1 cellular context compared by ENCODE assay signal in genomic region chr10:31318854-31319601, GRCh38.
A peak's percentile ranks its signal among the peaks of the same experiment; 100 is the strongest.
TF ChIP-seq lines count a peak whose summit lies in the region.

ZEB1 (plus strand) TSS chr10:31319216; CDS start chr10:31319235, 19 bp downstream.

TF ChIP-seq in HepG2, 621 proteins besides CTCF, POLR2A, EP300 and RAD21 (continued from another document and continues in another):
- TF ChIP-seq, protein P1, sequence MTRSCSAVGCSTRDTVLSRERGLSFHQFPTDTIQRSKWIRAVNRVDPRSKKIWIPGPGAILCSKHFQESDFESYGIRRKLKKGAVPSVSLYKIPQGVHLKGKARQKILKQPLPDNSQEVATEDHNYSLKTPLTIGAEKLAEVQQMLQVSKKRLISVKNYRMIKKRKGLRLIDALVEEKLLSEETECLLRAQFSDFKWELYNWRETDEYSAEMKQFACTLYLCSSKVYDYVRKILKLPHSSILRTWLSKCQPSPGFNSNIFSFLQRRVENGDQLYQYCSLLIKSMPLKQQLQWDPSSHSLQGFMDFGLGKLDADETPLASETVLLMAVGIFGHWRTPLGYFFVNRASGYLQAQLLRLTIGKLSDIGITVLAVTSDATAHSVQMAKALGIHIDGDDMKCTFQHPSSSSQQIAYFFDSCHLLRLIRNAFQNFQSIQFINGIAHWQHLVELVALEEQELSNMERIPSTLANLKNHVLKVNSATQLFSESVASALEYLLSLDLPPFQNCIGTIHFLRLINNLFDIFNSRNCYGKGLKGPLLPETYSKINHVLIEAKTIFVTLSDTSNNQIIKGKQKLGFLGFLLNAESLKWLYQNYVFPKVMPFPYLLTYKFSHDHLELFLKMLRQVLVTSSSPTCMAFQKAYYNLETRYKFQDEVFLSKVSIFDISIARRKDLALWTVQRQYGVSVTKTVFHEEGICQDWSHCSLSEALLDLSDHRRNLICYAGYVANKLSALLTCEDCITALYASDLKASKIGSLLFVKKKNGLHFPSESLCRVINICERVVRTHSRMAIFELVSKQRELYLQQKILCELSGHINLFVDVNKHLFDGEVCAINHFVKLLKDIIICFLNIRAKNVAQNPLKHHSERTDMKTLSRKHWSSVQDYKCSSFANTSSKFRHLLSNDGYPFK (CRISPR knock-in tag; IDR thresholded peaks at IDR 0.05; ENCODE audit: borderline replicate concordance), result 0 out of 2 replicates have a peak, but pooled peaks have one; percentile 72
- TF ChIP-seq BRCA1 (CRISPR knock-in tag; IDR thresholded peaks at IDR 0.05) (no peak), PHB2 (IDR thresholded peaks at IDR 0.05; ENCODE audit: partially characterized antibody) (no peak), GZF1 (CRISPR knock-in tag; IDR thresholded peaks at IDR 0.05) (peak; percentile 59; the same call in 1 of the 2 replicates), LCORL (IDR thresholded peaks at IDR 0.05) (no peak), LCORL (CRISPR knock-in tag; IDR thresholded peaks at IDR 0.05) (no peak; the same call in 1 of the 2 replicates), ZNF761 (CRISPR knock-in tag; conservative IDR thresholded peaks at IDR 0.05) (no peak), TEAD3 (CRISPR knock-in tag; optimal IDR thresholded peaks at IDR 0.05; ENCODE audit: borderline replicate concordance) (no peak), HMGA1 (CRISPR knock-in tag; conservative IDR thresholded peaks at IDR 0.05) (no peak), ZNF33A (CRISPR knock-in tag; IDR thresholded peaks at IDR 0.05; ENCODE audit: borderline replicate concordance) (no peak), ZNF703 (CRISPR knock-in tag; IDR thresholded peaks at IDR 0.05; ENCODE audit: borderline replicate concordance) (no peak), RFX3 (CRISPR knock-in tag; IDR thresholded peaks at IDR 0.05) (peak; percentile 86), JARID2 (CRISPR knock-in tag; IDR thresholded peaks at IDR 0.05; ENCODE audit: insufficient replicate concordance) (no peak), ZNF572 (CRISPR knock-in tag; IDR thresholded peaks at IDR 0.05) (no peak), BORCS8-MEF2B (CRISPR knock-in tag; IDR thresholded peaks at IDR 0.05) (no peak; the same call in 1 of the 2 replicates), MEIS1 (CRISPR knock-in tag; IDR thresholded peaks at IDR 0.05; ENCODE audit: borderline replicate concordance) (no peak), HOXA7 (CRISPR knock-in tag; IDR thresholded peaks at IDR 0.05) (no peak), POGK (CRISPR knock-in tag; conservative IDR thresholded peaks at IDR 0.05) (no peak; the same call in 1 of the 2 replicates), ZNF367 (CRISPR knock-in tag; IDR thresholded peaks at IDR 0.05; ENCODE audit: borderline replicate concordance) (no peak), ZMAT3 (CRISPR knock-in tag; conservative IDR thresholded peaks at IDR 0.05) (no peak), ZNF235 (CRISPR knock-in tag; IDR thresholded peaks at IDR 0.05; ENCODE audit: borderline replicate concordance) (no peak), ZFP1 (CRISPR knock-in tag; IDR thresholded peaks at IDR 0.05) (no peak), ZNF577 (CRISPR knock-in tag; IDR thresholded peaks at IDR 0.05; ENCODE audit: borderline replicate concordance, low read depth) (no peak), FOXK1 (CRISPR knock-in tag; IDR thresholded peaks at IDR 0.05; ENCODE audit: borderline replicate concordance, low read depth) (no peak; the same call in 1 of the 2 replicates), TCF7L2 (IDR thresholded peaks at IDR 0.05; ENCODE audit: low read depth, low read length) (no peak), ZNF780A (CRISPR knock-in tag; IDR thresholded peaks at IDR 0.05) (no peak), ZNF282 (IDR thresholded peaks at IDR 0.05; ENCODE audit: partially characterized antibody) (no peak), MIER2 (CRISPR knock-in tag; IDR thresholded peaks at IDR 0.05) (no peak), ZNF615 (CRISPR knock-in tag; IDR thresholded peaks at IDR 0.05; ENCODE audit: borderline replicate concordance) (no peak), SIN3B (IDR thresholded peaks at IDR 0.05; ENCODE audit: low read length) (no peak), EED (CRISPR knock-in tag; IDR thresholded peaks at IDR 0.05) (no peak), ZNF564 (CRISPR knock-in tag; IDR thresholded peaks at IDR 0.05) (0 out of 2 replicates have a peak, but pooled peaks have one; percentile 25), SMAD9 (CRISPR knock-in tag; IDR thresholded peaks at IDR 0.05) (no peak), CHD4 (IDR thresholded peaks at IDR 0.05; ENCODE audit: borderline replicate concordance, low read length) (no peak), PLRG1 (conservative IDR thresholded peaks at IDR 0.05) (no peak), ZC3H13 (CRISPR knock-in tag; IDR thresholded peaks at IDR 0.05) (no peak), ELF3 (CRISPR knock-in tag; IDR thresholded peaks at IDR 0.05) (no peak), SMYD3 (CRISPR knock-in tag; IDR thresholded peaks at IDR 0.05) (no peak), AHDC1 (CRISPR knock-in tag; IDR thresholded peaks at IDR 0.05; ENCODE audit: borderline replicate concordance) (0 out of 2 replicates have a peak, but pooled peaks have one; percentile 14), MTF2 (CRISPR knock-in tag; IDR thresholded peaks at IDR 0.05; ENCODE audit: borderline replicate concordance) (no peak), FOSL1 (CRISPR knock-in tag; IDR thresholded peaks at IDR 0.05; ENCODE audit: borderline replicate concordance) (no peak), HNF4A (CRISPR knock-in tag; IDR thresholded peaks at IDR 0.05) (no peak), ZNF605 (CRISPR knock-in tag; IDR thresholded peaks at IDR 0.05) (no peak), ZFX (CRISPR knock-in tag; IDR thresholded peaks at IDR 0.05; ENCODE audit: low read depth) (no peak), SMAD1 (CRISPR knock-in tag; IDR thresholded peaks at IDR 0.05; ENCODE audit: borderline replicate concordance, low read depth) (no peak), PBX2 (CRISPR knock-in tag; IDR thresholded peaks at IDR 0.05) (no peak)
- TF ChIP-seq, protein P2, sequence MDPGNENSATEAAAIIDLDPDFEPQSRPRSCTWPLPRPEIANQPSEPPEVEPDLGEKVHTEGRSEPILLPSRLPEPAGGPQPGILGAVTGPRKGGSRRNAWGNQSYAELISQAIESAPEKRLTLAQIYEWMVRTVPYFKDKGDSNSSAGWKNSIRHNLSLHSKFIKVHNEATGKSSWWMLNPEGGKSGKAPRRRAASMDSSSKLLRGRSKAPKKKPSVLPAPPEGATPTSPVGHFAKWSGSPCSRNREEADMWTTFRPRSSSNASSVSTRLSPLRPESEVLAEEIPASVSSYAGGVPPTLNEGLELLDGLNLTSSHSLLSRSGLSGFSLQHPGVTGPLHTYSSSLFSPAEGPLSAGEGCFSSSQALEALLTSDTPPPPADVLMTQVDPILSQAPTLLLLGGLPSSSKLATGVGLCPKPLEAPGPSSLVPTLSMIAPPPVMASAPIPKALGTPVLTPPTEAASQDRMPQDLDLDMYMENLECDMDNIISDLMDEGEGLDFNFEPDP (CRISPR knock-in tag; conservative IDR thresholded peaks at IDR 0.05), result no peak
- TF ChIP-seq, protein P3, sequence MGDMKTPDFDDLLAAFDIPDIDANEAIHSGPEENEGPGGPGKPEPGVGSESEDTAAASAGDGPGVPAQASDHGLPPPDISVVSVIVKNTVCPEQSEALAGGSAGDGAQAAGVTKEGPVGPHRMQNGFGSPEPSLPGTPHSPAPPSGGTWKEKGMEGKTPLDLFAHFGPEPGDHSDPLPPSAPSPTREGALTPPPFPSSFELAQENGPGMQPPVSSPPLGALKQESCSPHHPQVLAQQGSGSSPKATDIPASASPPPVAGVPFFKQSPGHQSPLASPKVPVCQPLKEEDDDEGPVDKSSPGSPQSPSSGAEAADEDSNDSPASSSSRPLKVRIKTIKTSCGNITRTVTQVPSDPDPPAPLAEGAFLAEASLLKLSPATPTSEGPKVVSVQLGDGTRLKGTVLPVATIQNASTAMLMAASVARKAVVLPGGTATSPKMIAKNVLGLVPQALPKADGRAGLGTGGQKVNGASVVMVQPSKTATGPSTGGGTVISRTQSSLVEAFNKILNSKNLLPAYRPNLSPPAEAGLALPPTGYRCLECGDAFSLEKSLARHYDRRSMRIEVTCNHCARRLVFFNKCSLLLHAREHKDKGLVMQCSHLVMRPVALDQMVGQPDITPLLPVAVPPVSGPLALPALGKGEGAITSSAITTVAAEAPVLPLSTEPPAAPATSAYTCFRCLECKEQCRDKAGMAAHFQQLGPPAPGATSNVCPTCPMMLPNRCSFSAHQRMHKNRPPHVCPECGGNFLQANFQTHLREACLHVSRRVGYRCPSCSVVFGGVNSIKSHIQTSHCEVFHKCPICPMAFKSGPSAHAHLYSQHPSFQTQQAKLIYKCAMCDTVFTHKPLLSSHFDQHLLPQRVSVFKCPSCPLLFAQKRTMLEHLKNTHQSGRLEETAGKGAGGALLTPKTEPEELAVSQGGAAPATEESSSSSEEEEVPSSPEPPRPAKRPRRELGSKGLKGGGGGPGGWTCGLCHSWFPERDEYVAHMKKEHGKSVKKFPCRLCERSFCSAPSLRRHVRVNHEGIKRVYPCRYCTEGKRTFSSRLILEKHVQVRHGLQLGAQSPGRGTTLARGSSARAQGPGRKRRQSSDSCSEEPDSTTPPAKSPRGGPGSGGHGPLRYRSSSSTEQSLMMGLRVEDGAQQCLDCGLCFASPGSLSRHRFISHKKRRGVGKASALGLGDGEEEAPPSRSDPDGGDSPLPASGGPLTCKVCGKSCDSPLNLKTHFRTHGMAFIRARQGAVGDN (CRISPR knock-in tag; IDR thresholded peaks at IDR 0.05), result peak; percentile 54; the same call in 1 of the 2 replicates
- TF ChIP-seq, protein P4, sequence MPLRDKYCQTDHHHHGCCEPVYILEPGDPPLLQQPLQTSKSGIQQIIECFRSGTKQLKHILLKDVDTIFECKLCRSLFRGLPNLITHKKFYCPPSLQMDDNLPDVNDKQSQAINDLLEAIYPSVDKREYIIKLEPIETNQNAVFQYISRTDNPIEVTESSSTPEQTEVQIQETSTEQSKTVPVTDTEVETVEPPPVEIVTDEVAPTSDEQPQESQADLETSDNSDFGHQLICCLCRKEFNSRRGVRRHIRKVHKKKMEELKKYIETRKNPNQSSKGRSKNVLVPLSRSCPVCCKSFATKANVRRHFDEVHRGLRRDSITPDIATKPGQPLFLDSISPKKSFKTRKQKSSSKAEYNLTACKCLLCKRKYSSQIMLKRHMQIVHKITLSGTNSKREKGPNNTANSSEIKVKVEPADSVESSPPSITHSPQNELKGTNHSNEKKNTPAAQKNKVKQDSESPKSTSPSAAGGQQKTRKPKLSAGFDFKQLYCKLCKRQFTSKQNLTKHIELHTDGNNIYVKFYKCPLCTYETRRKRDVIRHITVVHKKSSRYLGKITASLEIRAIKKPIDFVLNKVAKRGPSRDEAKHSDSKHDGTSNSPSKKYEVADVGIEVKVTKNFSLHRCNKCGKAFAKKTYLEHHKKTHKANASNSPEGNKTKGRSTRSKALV (CRISPR knock-in tag; IDR thresholded peaks at IDR 0.05), result no peak
- TF ChIP-seq, protein P5, sequence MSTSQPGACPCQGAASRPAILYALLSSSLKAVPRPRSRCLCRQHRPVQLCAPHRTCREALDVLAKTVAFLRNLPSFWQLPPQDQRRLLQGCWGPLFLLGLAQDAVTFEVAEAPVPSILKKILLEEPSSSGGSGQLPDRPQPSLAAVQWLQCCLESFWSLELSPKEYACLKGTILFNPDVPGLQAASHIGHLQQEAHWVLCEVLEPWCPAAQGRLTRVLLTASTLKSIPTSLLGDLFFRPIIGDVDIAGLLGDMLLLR (CRISPR knock-in tag; IDR thresholded peaks at IDR 0.05), result no peak
